19 cellular contexts compared by ENCODE assay signal in genomic region chr12:130457215-130457614, GRCh38.
"Had no signal": no experiment of that assay in that cellular context is flagged by ENCODE, and none has a peak within 500 bp of the region (broad histone marks: within the 10 kb centered on the region; RNA-seq: fewer than 3 reads in every experiment).

No MANE protein-coding gene starts in this region.

- H3K4me2 ChIP-seq: SK-N-SH had no signal

- H3K36me3 ChIP-seq: adrenal gland, colonic mucosa, MG63, SJCRH30, WERI-Rb-1 had no signal

- H3K27ac ChIP-seq: adrenal gland, colonic mucosa, SJCRH30, WERI-Rb-1 had no signal

- DNase-seq: activated CD4-positive, alpha-beta T cell treated with anti-CD3 and anti-CD28 coated beads for 36 hours; activated CD8-positive, alpha-beta memory T cell treated with anti-CD3 and anti-CD28 coated beads, Interleukin-2, amount 50 U/mL, for 4 hours; activated CD8-positive, alpha-beta T cell treated with anti-CD3 and anti-CD28 coated beads for 36 hours; activated gamma-delta T cell treated with Interleukin-2 at 50 U/mL for 16 hours; activated naive CD4-positive, alpha-beta T cell treated with anti-CD3 and anti-CD28 coated beads, Interleukin-2, amount 10 ng/mL, durations not matched to agents 7 days and 5 days; activated naive CD8-positive, alpha-beta T cell treated with anti-CD3 and anti-CD28 coated beads, Interleukin-2, amount 10 ng/mL, durations not matched to agents 7 days and 5 days; activated T-cell treated with anti-CD3 and anti-CD28 coated beads, Interleukin-2, amount 50 U/mL, for 72 hours; cerebellar nuclear complex; colonic mucosa; MG63; MV-4-11; NCI-H1417 treated with DMSO at 0.1 percent for 48 hours; NCI-H524 treated with DMSO at 0.1 percent for 48 hours; NCI-H748 treated with DMSO at 0.1 percent for 48 hours; SJCRH30; SK-N-SH; T-helper 1 cell; WERI-Rb-1 had no signal

- H3K4me3 ChIP-seq: adrenal gland, colonic mucosa, MG63, SJCRH30 had no signal

- H3K4me1 ChIP-seq: adrenal gland, colonic mucosa, SJCRH30 had no signal

- H3K9ac ChIP-seq: SK-N-SH had no signal

- H3K27me3 ChIP-seq: adrenal gland, colonic mucosa, MG63 had no signal

- ATAC-seq: activated CD4-positive, alpha-beta T cell treated with anti-CD3 and anti-CD28 coated beads for 36 hours; activated CD8-positive, alpha-beta T cell treated with anti-CD3 and anti-CD28 coated beads for 36 hours; activated T-cell treated with anti-CD3 and anti-CD28 coated beads, Interleukin-2, amount 50 U/mL, for 72 hours had no signal

- H3K9me3 ChIP-seq: adrenal gland, colonic mucosa, MG63, SJCRH30, SK-N-SH had no signal
